1 cellular context compared by ENCODE assay signal in genomic region chr1:29164588-29164987, GRCh38.
TF ChIP-seq lines count a peak whose summit lies in the region.

No MANE protein-coding gene starts in this region.

TF ChIP-seq in H1, 55 proteins besides CTCF, POLR2A, EP300 and RAD21:
- TF ChIP-seq E2F6 (IDR thresholded peaks at IDR 0.05) = no peak
- peak; percentile 47 for TF ChIP-seq CHD7 (IDR thresholded peaks at IDR 0.05; ENCODE audit: insufficient replicate concordance, low read length)
- TF ChIP-seq RNF2 (IDR thresholded peaks at IDR 0.05; ENCODE audit: borderline replicate concordance, low read depth, low read length, missing control alignments, poor library complexity, severe bottlenecking) = no peak
- no peak for TF ChIP-seq SP2 (IDR thresholded peaks at IDR 0.05; ENCODE audit: low read length)
- TF ChIP-seq NANOG (IDR thresholded peaks at IDR 0.05; ENCODE audit: insufficient read depth, low read depth, low read length, poor library complexity, severe bottlenecking) = peak; percentile 67
- TF ChIP-seq CHD2 (IDR thresholded peaks at IDR 0.05; ENCODE audit: low read length) = no peak
- TF ChIP-seq JUND (IDR thresholded peaks at IDR 0.05; ENCODE audit: low read length) = peak; percentile 84; the same call in 1 of the 2 replicates
- no peak for TF ChIP-seq CBX5 (IDR thresholded peaks at IDR 0.05; ENCODE audit: low read depth, low read length)
- peak; percentile 89 for TF ChIP-seq ATF2 (IDR thresholded peaks at IDR 0.05; ENCODE audit: low read length)
- no peak for TF ChIP-seq KDM5A (IDR thresholded peaks at IDR 0.05; ENCODE audit: low read length)
- TF ChIP-seq ASH2L (IDR thresholded peaks at IDR 0.05; ENCODE audit: low read length) = no peak
- 0 out of 2 replicates have a peak, but pooled peaks have one; percentile 69 for TF ChIP-seq POU5F1 (IDR thresholded peaks at IDR 0.05; ENCODE audit: low read depth, low read length)
- TF ChIP-seq SP1 (IDR thresholded peaks at IDR 0.05; ENCODE audit: low read depth, low read length) = no peak
- no peak for TF ChIP-seq RFX5 (IDR thresholded peaks at IDR 0.05; ENCODE audit: borderline replicate concordance, low read depth, low read length)
- no peak for TF ChIP-seq KDM4A (IDR thresholded peaks at IDR 0.05; ENCODE audit: low read depth, low read length, severe bottlenecking)
- no peak for TF ChIP-seq GTF2F1 (IDR thresholded peaks at IDR 0.05; ENCODE audit: borderline replicate concordance, low read depth, low read length)
- TF ChIP-seq EZH2 (IDR thresholded peaks at IDR 0.05; ENCODE audit: low read depth, low read length, severe bottlenecking) = no peak
- peak in 1 of 2 experiments; percentile 33 for TF ChIP-seq BCL11A (IDR thresholded peaks at IDR 0.05; ENCODE audit: low read depth in 2 of 2, low read length in 2 of 2)
- TF ChIP-seq TCF12 (IDR thresholded peaks at IDR 0.05; ENCODE audit: low read depth, low read length) = no peak
- no peak for TF ChIP-seq TAF1 (IDR thresholded peaks at IDR 0.05; ENCODE audit: low read depth, low read length)
- TF ChIP-seq JUN (IDR thresholded peaks at IDR 0.05; ENCODE audit: low read depth, low read length) = peak; percentile 68; the same call in 1 of the 2 replicates
- no peak for TF ChIP-seq MAFK (IDR thresholded peaks at IDR 0.05; ENCODE audit: low read depth, low read length)
